ENCODE assay signal across 11 cellular contexts in genomic region chr11:126415128-126415527, GRCh38. TPM values are rescaled to one million over a fixed set of nuclear protein-coding genes. Genes with fewer than 3 reads are reported as not detected.
A peak's percentile ranks its signal among the peaks of the same experiment; 100 is the strongest.
DNase-seq lines count a peak whose midpoint lies in the region; ATAC-seq and TF ChIP-seq lines count a peak whose summit lies in the region.
"Had no signal": no experiment of that assay in that cellular context is flagged by ENCODE, and none has a peak within 500 bp of the region (broad histone marks: within the 10 kb centered on the region; RNA-seq: fewer than 3 reads in every experiment).

No MANE protein-coding gene starts in this region.

- H3K27me3 ChIP-seq in sigmoid colon, result no peaks in the 10 kb centered on the region

- peaks cover 0 to 60% (median 53%) of the 10 kb centered on the region in 4 donors for H3K4me1 ChIP-seq in sigmoid colon

- peaks cover 56% of the 10 kb centered on the region for H3K36me3 Mint-ChIP-seq in dendritic cell treated with granulocyte-macrophage colony-stimulating factor and Interleukin-4, amounts not matched to agents 40 ng/mL and 50 ng/mL, for 4 days (ENCODE audit: low read depth)
- H3K36me3 Mint-ChIP-seq: naive thymus-derived CD8-positive, alpha-beta T cell had no signal

- H3K4me3 ChIP-seq in AG09309 (ENCODE audit: control insufficient read depth, low read depth, low read length) (no peak overlapping the region), sigmoid colon (no peak overlapping the region)
- H3K4me3 ChIP-seq: PC-9 had no signal

- ATAC-seq in left colon (no peak), GM21717 (IDR thresholded peaks at IDR 0.05; ENCODE audit: unreplicated experiment) (no peak), SK-N-SH treated with all-trans-retinoic acid at 6 μM for 48 hours (no peak)
- ATAC-seq: naive thymus-derived CD8-positive, alpha-beta T cell had no signal

- peaks cover 55% of the 10 kb centered on the region for H3K4me1 Mint-ChIP-seq in dendritic cell treated with granulocyte-macrophage colony-stimulating factor and Interleukin-4, amounts not matched to agents 40 ng/mL and 50 ng/mL, for 4 days (ENCODE audit: low read depth)

- TF ChIP-seq POLR2A in sigmoid colon (IDR thresholded peaks at IDR 0.05), result no peak

- TF ChIP-seq EP300 in sigmoid colon (IDR thresholded peaks at IDR 0.05), result peak in 1 of 4 donors; percentile 53

- TF ChIP-seq CTCF in AG09309 (IDR thresholded peaks at IDR 0.05; ENCODE audit: control insufficient read depth, insufficient read depth, low read depth, low read length, missing control alignments) (no peak), sigmoid colon (IDR thresholded peaks at IDR 0.05) (no peak)

- H3K27ac Mint-ChIP-seq in dendritic cell treated with granulocyte-macrophage colony-stimulating factor and Interleukin-4, amounts not matched to agents 40 ng/mL and 50 ng/mL, for 4 days, result peak overlapping the region; percentile 86

- H3K27me3 Mint-ChIP-seq in dendritic cell treated with granulocyte-macrophage colony-stimulating factor and Interleukin-4, amounts not matched to agents 40 ng/mL and 50 ng/mL, for 4 days, result no peaks in the 10 kb centered on the region

- 73 to 74% methylated on average over 7 of the region's 7 CpGs for WGBS in sigmoid colon, 2 donors

- H3K36me3 ChIP-seq in sigmoid colon, result peaks cover 0 to 12% (median 0%) of the 10 kb centered on the region in 4 donors

- no peak overlapping the region for H3K4me3 Mint-ChIP-seq in dendritic cell treated with granulocyte-macrophage colony-stimulating factor and Interleukin-4, amounts not matched to agents 40 ng/mL and 50 ng/mL, for 4 days

- H3K9me3 ChIP-seq in sigmoid colon, result no peaks in the 10 kb centered on the region

- no peaks in the 10 kb centered on the region for H3K9me3 Mint-ChIP-seq in dendritic cell treated with granulocyte-macrophage colony-stimulating factor and Interleukin-4, amounts not matched to agents 40 ng/mL and 50 ng/mL, for 4 days
- H3K9me3 Mint-ChIP-seq: naive thymus-derived CD8-positive, alpha-beta T cell had no signal

- intact Hi-C loops in dendritic cell treated with granulocyte-macrophage colony-stimulating factor and Interleukin-4, amounts not matched to agents 40 ng/mL and 50 ng/mL, for 4 days (cut with micrococcal nuclease), result no loop called here
- intact Hi-C loops in left colon (cut with DNase I, micrococcal nuclease) (no loop called here), sigmoid colon (cut with DNase I) (loop anchor here (2.0 to 10.0 kb wide), 4 partner anchors 58 to 520 kb away; no protein-coding TSS in a partner anchor)

- DNase-seq in AG09309 (ENCODE audit: low read depth) (peak; percentile 16), left colon (peak; percentile 68 to 76), sigmoid colon (peak; percentile 97), NCI-H1092 treated with DMSO at 0.1 percent for 48 hours (lab: John Stamatoyannopoulos, UW) (no peak)
- no peak for DNase-seq in activated CD4-positive, alpha-beta T cell treated with anti-CD3 and anti-CD28 coated beads, Interleukin-2, amount 50 U/mL, for 4 hours
- DNase-seq: naive thymus-derived CD8-positive, alpha-beta T cell; NCI-H1436 treated with DMSO at 0.1 percent for 48 hours had no signal

- H3K27ac ChIP-seq in sigmoid colon, result peak overlapping the region; percentile 82 to 86 (median 84)
- H3K27ac ChIP-seq: PC-9 had no signal

TF ChIP-seq in SK-N-SH treated with all-trans-retinoic acid at 6 μM for 48 hours, 23 proteins besides CTCF, POLR2A, EP300 and RAD21:
- TF ChIP-seq, protein P1, sequence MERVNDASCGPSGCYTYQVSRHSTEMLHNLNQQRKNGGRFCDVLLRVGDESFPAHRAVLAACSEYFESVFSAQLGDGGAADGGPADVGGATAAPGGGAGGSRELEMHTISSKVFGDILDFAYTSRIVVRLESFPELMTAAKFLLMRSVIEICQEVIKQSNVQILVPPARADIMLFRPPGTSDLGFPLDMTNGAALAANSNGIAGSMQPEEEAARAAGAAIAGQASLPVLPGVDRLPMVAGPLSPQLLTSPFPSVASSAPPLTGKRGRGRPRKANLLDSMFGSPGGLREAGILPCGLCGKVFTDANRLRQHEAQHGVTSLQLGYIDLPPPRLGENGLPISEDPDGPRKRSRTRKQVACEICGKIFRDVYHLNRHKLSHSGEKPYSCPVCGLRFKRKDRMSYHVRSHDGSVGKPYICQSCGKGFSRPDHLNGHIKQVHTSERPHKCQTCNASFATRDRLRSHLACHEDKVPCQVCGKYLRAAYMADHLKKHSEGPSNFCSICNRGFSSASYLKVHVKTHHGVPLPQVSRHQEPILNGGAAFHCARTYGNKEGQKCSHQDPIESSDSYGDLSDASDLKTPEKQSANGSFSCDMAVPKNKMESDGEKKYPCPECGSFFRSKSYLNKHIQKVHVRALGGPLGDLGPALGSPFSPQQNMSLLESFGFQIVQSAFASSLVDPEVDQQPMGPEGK (CRISPR knock-in tag; IDR thresholded peaks at IDR 0.05; ENCODE audit: borderline replicate concordance), result no peak
- no peak for TF ChIP-seq GLIS3 (CRISPR knock-in tag; IDR thresholded peaks at IDR 0.05)
- no peak for TF ChIP-seq ZC3H10 (CRISPR knock-in tag; IDR thresholded peaks at IDR 0.05)
- TF ChIP-seq BACH2 (CRISPR knock-in tag; IDR thresholded peaks at IDR 0.05; ENCODE audit: borderline replicate concordance), result no peak
- TF ChIP-seq, protein P2, sequence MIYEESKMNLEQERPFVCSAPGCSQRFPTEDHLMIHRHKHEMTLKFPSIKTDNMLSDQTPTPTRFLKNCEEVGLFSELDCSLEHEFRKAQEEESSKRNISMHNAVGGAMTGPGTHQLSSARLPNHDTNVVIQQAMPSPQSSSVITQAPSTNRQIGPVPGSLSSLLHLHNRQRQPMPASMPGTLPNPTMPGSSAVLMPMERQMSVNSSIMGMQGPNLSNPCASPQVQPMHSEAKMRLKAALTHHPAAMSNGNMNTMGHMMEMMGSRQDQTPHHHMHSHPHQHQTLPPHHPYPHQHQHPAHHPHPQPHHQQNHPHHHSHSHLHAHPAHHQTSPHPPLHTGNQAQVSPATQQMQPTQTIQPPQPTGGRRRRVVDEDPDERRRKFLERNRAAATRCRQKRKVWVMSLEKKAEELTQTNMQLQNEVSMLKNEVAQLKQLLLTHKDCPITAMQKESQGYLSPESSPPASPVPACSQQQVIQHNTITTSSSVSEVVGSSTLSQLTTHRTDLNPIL (CRISPR knock-in tag; IDR thresholded peaks at IDR 0.05; ENCODE audit: low read depth), result no peak
- TF ChIP-seq CSRNP3 (CRISPR knock-in tag; IDR thresholded peaks at IDR 0.05), result no peak
- no peak for TF ChIP-seq ARNTL (CRISPR knock-in tag; IDR thresholded peaks at IDR 0.05; ENCODE audit: borderline replicate concordance, low read depth)
- TF ChIP-seq RARB (CRISPR knock-in tag; IDR thresholded peaks at IDR 0.05), result no peak
- TF ChIP-seq ISL1 (CRISPR knock-in tag; IDR thresholded peaks at IDR 0.05), result no peak
- no peak for TF ChIP-seq POU6F1 (CRISPR knock-in tag; IDR thresholded peaks at IDR 0.05; ENCODE audit: borderline replicate concordance, low read depth)
- TF ChIP-seq ZFP3 (CRISPR knock-in tag; IDR thresholded peaks at IDR 0.05), result no peak
- TF ChIP-seq ESRRG (CRISPR knock-in tag; IDR thresholded peaks at IDR 0.05), result no peak
- TF ChIP-seq ZNF565 (CRISPR knock-in tag; conservative IDR thresholded peaks at IDR 0.05; ENCODE audit: low read depth), result no peak
- no peak for TF ChIP-seq ZFP30 (CRISPR knock-in tag; IDR thresholded peaks at IDR 0.05)
- TF ChIP-seq SNAI2 (CRISPR knock-in tag; IDR thresholded peaks at IDR 0.05), result no peak
- TF ChIP-seq CSDC2 (CRISPR knock-in tag; IDR thresholded peaks at IDR 0.05), result no peak
- no peak for TF ChIP-seq PPARA (CRISPR knock-in tag; IDR thresholded peaks at IDR 0.05; ENCODE audit: borderline replicate concordance)
- TF ChIP-seq OSR1 (CRISPR knock-in tag; IDR thresholded peaks at IDR 0.05), result no peak
- TF ChIP-seq ZNF8 (CRISPR knock-in tag; IDR thresholded peaks at IDR 0.05), result no peak

RNA-seq across cellular contexts. Expression of gene ST3GAL4, which starts 59.6 kb away (rescaled TPM):
- total RNA-seq in left colon (100 to 1,000 TPM; 181 to 536 TPM), sigmoid colon (10 to 100 TPM; 43.1 to 69.2 (median 45.5) TPM)
- 100 to 1,000 TPM; 211 to 336 (median 268) TPM for polyA plus RNA-seq in sigmoid colon

Comparison
In these comparisons a context has a peak if more than half of its experiments do, and no peak if none do; other contexts are left out.
1. DNase-seq: peak in AG09309 (single experiment), left colon (2 of 2) and sigmoid colon (single experiment); none in NCI-H1092 treated with DMSO at 0.1 percent for 48 hours (single experiment) and activated CD4-positive, alpha-beta T cell treated with anti-CD3 and anti-CD28 coated beads, Interleukin-2, amount 50 U/mL, for 4 hours (0 of 2).